ENCODE assay signal across 11 cellular contexts in genomic region chr6:11366934-11367637, GRCh38.
DNase-seq lines count a peak whose midpoint lies in the region; ATAC-seq and FAIRE-seq lines count a peak whose summit lies in the region.
"Had no signal": no experiment of that assay in that cellular context is flagged by ENCODE, and none has a peak within 500 bp of the region (broad histone marks: within the 10 kb centered on the region; RNA-seq: fewer than 3 reads in every experiment).

No MANE protein-coding gene starts in this region.

- H3K9me3 ChIP-seq in subcutaneous abdominal adipose tissue (ENCODE audit: control insufficient read depth in 5 of 5, low read length in 5 of 5), result no peaks in the 10 kb centered on the region
- H3K9me3 ChIP-seq: SJCRH30 had no signal

- CTCF ChIA-PET in activated CD4-positive, alpha-beta T cell treated with anti-CD3 and anti-CD28 coated beads, Interleukin-2, amount 10 ng/mL, durations not matched to agents 7 days and 5 days (lab: Charles Lee), result interaction anchor here (0.8 to 3.3 kb wide), 9 partner anchors 8 to 223 kb away, joined by 3 to 18 read pairs (median 3); no protein-coding TSS in a partner anchor

- no peaks in the 10 kb centered on the region for H3K36me3 ChIP-seq in subcutaneous abdominal adipose tissue (ENCODE audit: control insufficient read depth in 5 of 5, insufficient read depth in 5 of 5, low read length in 5 of 5)
- H3K36me3 ChIP-seq: SJCRH30 had no signal

- H3K36me3 Mint-ChIP-seq in activated CD4-positive, alpha-beta T cell treated with anti-CD3 and anti-CD28 coated beads, Interleukin-2, amount 10 ng/mL, durations not matched to agents 7 days and 5 days (ENCODE audit: low read depth), result peaks cover 60% of the 10 kb centered on the region
- H3K36me3 Mint-ChIP-seq in immature natural killer cell, result peaks cover 0 to 10% (median 0%) of the 10 kb centered on the region in 3 donors

- H3K4me1 Mint-ChIP-seq in activated CD4-positive, alpha-beta T cell treated with anti-CD3 and anti-CD28 coated beads, Interleukin-2, amount 10 ng/mL, durations not matched to agents 7 days and 5 days, result peaks cover 61% of the 10 kb centered on the region
- H3K4me1 Mint-ChIP-seq in immature natural killer cell, result peaks cover 70 to 94% of the 10 kb centered on the region in 2 donors

- ATAC-seq in GM19452 (IDR thresholded peaks at IDR 0.05; ENCODE audit: unreplicated experiment) (no peak), GM21390 (IDR thresholded peaks at IDR 0.05; ENCODE audit: unreplicated experiment) (no peak)

- peak overlapping the region; percentile 64 for H3K27ac ChIP-seq in subcutaneous abdominal adipose tissue (ENCODE audit: low read depth, low read length)
- H3K27ac ChIP-seq: SJCRH30 had no signal

- H3K4me1 ChIP-seq in subcutaneous abdominal adipose tissue (ENCODE audit: control insufficient read depth in 5 of 5, insufficient read depth in 5 of 5, low read length in 5 of 5), result peaks cover 5 to 50% (median 15%) of the 10 kb centered on the region in 5 donors
- H3K4me1 ChIP-seq: SJCRH30 had no signal

- POLR2A ChIA-PET in activated CD4-positive, alpha-beta T cell treated with anti-CD3 and anti-CD28 coated beads, Interleukin-2, amount 10 ng/mL, durations not matched to agents 7 days and 5 days (lab: Charles Lee), result interaction anchor here (1.2 to 1.5 kb wide), 2 partner anchors 13 to 14 kb away, joined by 4 to 7 read pairs; no protein-coding TSS in a partner anchor

- peak overlapping the region; percentile 80 for H3K27ac Mint-ChIP-seq in activated CD4-positive, alpha-beta T cell treated with anti-CD3 and anti-CD28 coated beads, Interleukin-2, amount 10 ng/mL, durations not matched to agents 7 days and 5 days
- H3K27ac Mint-ChIP-seq in immature natural killer cell, result peak overlapping the region; percentile 82 to 95 (median 92)

- DNase-seq in activated CD4-positive, alpha-beta T cell treated with anti-CD3 and anti-CD28 coated beads, Interleukin-2, amount 10 ng/mL, durations not matched to agents 7 days and 5 days, result no peak
- no peak for DNase-seq in activated CD4-positive, alpha-beta T cell treated with anti-CD3 and anti-CD28 coated beads, Interleukin-2, amount 50 U/mL, for 48 hours
- DNase-seq in immature natural killer cell, result peak in 1 of 3 donors; percentile 6
- no peak for DNase-seq in globus pallidus (ENCODE audit: low spot score)
- DNase-seq: caudate nucleus, Kasumi-1, SJCRH30 had no signal

- no peak overlapping the region for H3K4me3 Mint-ChIP-seq in activated CD4-positive, alpha-beta T cell treated with anti-CD3 and anti-CD28 coated beads, Interleukin-2, amount 10 ng/mL, durations not matched to agents 7 days and 5 days
- H3K4me3 Mint-ChIP-seq in immature natural killer cell, result peak overlapping the region; percentile 64 to 77 (median 75)

- FAIRE-seq in TTC549 (lab: Jason Lieb, UNC), result peak; percentile 59

- H3K9me3 Mint-ChIP-seq in activated CD4-positive, alpha-beta T cell treated with anti-CD3 and anti-CD28 coated beads, Interleukin-2, amount 10 ng/mL, durations not matched to agents 7 days and 5 days, result peaks cover 5% of the 10 kb centered on the region
- peaks cover 0 to under 1% (median 0%) of the 10 kb centered on the region in 6 donors for H3K9me3 Mint-ChIP-seq in immature natural killer cell

- H3K4me3 ChIP-seq in subcutaneous abdominal adipose tissue (ENCODE audit: low read depth in 1 of 5, low read length in 5 of 5), result no peak overlapping the region
- H3K4me3 ChIP-seq: SJCRH30 had no signal

- H3K27me3 Mint-ChIP-seq in activated CD4-positive, alpha-beta T cell treated with anti-CD3 and anti-CD28 coated beads, Interleukin-2, amount 10 ng/mL, durations not matched to agents 7 days and 5 days, result no peaks in the 10 kb centered on the region
- no peaks in the 10 kb centered on the region for H3K27me3 Mint-ChIP-seq in immature natural killer cell (ENCODE audit: low read depth in 3 of 3)

- no peak overlapping the region for H3K9ac ChIP-seq in subcutaneous abdominal adipose tissue (ENCODE audit: low read length in 5 of 5)

- no peaks in the 10 kb centered on the region for H3K27me3 ChIP-seq in subcutaneous abdominal adipose tissue (ENCODE audit: control insufficient read depth in 5 of 5, insufficient read depth in 4 of 5, low read length in 5 of 5)
- H3K27me3 ChIP-seq: SJCRH30 had no signal
